In the genomic region with DNA sequence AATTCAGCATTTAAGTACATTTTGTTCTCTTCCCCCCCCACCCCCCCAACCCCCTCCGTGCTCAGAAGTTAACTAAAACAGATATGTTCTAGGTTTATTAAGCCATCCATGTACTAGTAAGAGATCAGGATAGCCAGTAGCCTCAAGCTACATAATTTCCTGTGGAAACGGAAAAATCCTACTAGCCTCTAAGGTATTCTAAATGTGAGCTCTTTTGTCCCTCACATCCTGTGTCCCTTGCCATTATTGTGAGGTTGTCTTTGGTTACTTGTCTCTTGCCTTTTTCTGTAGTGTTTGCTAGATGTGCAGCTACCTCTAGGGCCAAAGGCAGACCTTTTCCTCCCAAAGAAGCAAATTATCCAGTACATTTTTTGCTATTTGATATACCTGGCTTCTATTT, we compare ENCODE assay signal across 1 cellular context.
TF ChIP-seq lines count a peak whose summit lies in the region.

No MANE protein-coding gene starts in this region.

TF ChIP-seq in H1, 55 proteins besides CTCF, POLR2A, EP300 and RAD21 (continued from another document):
- TF ChIP-seq RNF2 (IDR thresholded peaks at IDR 0.05; ENCODE audit: borderline replicate concordance, low read depth, low read length, missing control alignments, poor library complexity, severe bottlenecking): no peak
- TF ChIP-seq SAP30 (IDR thresholded peaks at IDR 0.05; ENCODE audit: insufficient read depth, insufficient replicate concordance, low read length): no peak
- TF ChIP-seq YY1 (IDR thresholded peaks at IDR 0.05; ENCODE audit: low read depth, low read length): no peak
- TF ChIP-seq, protein P1, sequence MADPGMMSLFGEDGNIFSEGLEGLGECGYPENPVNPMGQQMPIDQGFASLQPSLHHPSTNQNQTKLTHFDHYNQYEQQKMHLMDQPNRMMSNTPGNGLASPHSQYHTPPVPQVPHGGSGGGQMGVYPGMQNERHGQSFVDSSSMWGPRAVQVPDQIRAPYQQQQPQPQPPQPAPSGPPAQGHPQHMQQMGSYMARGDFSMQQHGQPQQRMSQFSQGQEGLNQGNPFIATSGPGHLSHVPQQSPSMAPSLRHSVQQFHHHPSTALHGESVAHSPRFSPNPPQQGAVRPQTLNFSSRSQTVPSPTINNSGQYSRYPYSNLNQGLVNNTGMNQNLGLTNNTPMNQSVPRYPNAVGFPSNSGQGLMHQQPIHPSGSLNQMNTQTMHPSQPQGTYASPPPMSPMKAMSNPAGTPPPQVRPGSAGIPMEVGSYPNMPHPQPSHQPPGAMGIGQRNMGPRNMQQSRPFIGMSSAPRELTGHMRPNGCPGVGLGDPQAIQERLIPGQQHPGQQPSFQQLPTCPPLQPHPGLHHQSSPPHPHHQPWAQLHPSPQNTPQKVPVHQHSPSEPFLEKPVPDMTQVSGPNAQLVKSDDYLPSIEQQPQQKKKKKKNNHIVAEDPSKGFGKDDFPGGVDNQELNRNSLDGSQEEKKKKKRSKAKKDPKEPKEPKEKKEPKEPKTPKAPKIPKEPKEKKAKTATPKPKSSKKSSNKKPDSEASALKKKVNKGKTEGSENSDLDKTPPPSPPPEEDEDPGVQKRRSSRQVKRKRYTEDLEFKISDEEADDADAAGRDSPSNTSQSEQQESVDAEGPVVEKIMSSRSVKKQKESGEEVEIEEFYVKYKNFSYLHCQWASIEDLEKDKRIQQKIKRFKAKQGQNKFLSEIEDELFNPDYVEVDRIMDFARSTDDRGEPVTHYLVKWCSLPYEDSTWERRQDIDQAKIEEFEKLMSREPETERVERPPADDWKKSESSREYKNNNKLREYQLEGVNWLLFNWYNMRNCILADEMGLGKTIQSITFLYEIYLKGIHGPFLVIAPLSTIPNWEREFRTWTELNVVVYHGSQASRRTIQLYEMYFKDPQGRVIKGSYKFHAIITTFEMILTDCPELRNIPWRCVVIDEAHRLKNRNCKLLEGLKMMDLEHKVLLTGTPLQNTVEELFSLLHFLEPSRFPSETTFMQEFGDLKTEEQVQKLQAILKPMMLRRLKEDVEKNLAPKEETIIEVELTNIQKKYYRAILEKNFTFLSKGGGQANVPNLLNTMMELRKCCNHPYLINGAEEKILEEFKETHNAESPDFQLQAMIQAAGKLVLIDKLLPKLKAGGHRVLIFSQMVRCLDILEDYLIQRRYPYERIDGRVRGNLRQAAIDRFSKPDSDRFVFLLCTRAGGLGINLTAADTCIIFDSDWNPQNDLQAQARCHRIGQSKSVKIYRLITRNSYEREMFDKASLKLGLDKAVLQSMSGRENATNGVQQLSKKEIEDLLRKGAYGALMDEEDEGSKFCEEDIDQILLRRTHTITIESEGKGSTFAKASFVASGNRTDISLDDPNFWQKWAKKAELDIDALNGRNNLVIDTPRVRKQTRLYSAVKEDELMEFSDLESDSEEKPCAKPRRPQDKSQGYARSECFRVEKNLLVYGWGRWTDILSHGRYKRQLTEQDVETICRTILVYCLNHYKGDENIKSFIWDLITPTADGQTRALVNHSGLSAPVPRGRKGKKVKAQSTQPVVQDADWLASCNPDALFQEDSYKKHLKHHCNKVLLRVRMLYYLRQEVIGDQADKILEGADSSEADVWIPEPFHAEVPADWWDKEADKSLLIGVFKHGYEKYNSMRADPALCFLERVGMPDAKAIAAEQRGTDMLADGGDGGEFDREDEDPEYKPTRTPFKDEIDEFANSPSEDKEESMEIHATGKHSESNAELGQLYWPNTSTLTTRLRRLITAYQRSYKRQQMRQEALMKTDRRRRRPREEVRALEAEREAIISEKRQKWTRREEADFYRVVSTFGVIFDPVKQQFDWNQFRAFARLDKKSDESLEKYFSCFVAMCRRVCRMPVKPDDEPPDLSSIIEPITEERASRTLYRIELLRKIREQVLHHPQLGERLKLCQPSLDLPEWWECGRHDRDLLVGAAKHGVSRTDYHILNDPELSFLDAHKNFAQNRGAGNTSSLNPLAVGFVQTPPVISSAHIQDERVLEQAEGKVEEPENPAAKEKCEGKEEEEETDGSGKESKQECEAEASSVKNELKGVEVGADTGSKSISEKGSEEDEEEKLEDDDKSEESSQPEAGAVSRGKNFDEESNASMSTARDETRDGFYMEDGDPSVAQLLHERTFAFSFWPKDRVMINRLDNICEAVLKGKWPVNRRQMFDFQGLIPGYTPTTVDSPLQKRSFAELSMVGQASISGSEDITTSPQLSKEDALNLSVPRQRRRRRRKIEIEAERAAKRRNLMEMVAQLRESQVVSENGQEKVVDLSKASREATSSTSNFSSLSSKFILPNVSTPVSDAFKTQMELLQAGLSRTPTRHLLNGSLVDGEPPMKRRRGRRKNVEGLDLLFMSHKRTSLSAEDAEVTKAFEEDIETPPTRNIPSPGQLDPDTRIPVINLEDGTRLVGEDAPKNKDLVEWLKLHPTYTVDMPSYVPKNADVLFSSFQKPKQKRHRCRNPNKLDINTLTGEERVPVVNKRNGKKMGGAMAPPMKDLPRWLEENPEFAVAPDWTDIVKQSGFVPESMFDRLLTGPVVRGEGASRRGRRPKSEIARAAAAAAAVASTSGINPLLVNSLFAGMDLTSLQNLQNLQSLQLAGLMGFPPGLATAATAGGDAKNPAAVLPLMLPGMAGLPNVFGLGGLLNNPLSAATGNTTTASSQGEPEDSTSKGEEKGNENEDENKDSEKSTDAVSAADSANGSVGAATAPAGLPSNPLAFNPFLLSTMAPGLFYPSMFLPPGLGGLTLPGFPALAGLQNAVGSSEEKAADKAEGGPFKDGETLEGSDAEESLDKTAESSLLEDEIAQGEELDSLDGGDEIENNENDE (IDR thresholded peaks at IDR 0.05; ENCODE audit: insufficient replicate concordance, low read length): no peak
- no peak for TF ChIP-seq GTF2F1 (IDR thresholded peaks at IDR 0.05; ENCODE audit: borderline replicate concordance, low read depth, low read length)
- no peak for TF ChIP-seq CBX5 (IDR thresholded peaks at IDR 0.05; ENCODE audit: low read depth, low read length)
- no peak for TF ChIP-seq CTBP2 (IDR thresholded peaks at IDR 0.05; ENCODE audit: borderline replicate concordance, insufficient read depth, insufficient read length, low read length)
- no peak for TF ChIP-seq POU5F1 (IDR thresholded peaks at IDR 0.05; ENCODE audit: low read depth, low read length)
- TF ChIP-seq CHD1 (IDR thresholded peaks at IDR 0.05; ENCODE audit: low read depth, low read length): no peak
- no peak for TF ChIP-seq TCF12 (IDR thresholded peaks at IDR 0.05; ENCODE audit: low read depth, low read length)
- TF ChIP-seq, protein P2, sequence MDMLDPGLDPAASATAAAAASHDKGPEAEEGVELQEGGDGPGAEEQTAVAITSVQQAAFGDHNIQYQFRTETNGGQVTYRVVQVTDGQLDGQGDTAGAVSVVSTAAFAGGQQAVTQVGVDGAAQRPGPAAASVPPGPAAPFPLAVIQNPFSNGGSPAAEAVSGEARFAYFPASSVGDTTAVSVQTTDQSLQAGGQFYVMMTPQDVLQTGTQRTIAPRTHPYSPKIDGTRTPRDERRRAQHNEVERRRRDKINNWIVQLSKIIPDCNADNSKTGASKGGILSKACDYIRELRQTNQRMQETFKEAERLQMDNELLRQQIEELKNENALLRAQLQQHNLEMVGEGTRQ (IDR thresholded peaks at IDR 0.05; ENCODE audit: low read length): no peak
- no peak for TF ChIP-seq TAF7 (optimal IDR thresholded peaks at IDR 0.05; ENCODE audit: borderline replicate concordance, low read depth, low read length)
- no peak for TF ChIP-seq CREB1 (IDR thresholded peaks at IDR 0.05)
- no peak for TF ChIP-seq KDM1A (IDR thresholded peaks at IDR 0.05; ENCODE audit: borderline replicate concordance, low read length)
- no peak for TF ChIP-seq POLR2AphosphoS5 (IDR thresholded peaks at IDR 0.05; ENCODE audit: low read depth, low read length)
- no peak for TF ChIP-seq TEAD4 (IDR thresholded peaks at IDR 0.05; ENCODE audit: low read depth, low read length)
